16 cellular contexts compared by ENCODE assay signal in the genomic region with DNA sequence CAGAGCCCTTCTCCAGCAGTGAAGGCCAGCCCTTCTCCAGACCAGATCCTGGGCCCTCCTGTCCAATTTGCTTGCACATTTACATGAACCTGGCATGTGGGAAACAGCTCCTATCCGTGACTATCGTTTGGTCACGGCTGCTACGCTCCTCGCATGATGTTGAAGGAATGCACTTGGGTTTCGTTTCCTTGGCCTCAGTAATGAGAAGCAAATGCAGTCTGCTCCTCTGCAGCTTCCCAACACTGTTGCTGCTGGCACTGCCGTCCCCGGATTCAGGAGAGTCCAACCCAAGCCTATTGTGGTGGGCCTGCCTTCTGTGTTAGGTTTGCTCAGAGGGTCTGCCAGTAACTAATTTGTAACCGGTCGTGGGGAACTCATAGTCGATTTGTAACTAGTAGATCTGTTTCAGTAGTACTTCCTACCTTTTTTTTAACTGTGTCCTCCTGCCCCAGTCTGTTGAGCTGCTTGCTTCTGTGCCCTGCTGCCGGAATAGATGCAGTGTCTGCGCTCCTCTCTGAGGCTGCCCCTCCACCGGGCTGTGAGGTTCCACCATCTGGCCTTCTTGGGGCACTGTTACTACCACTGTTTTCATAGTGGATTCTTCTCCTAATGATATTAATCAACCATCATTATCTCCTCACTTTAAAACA. TPM values are rescaled to one million over a fixed set of nuclear protein-coding genes. Genes with fewer than 3 reads are reported as not detected.
DNase-seq lines count a peak whose midpoint lies in the region; ATAC-seq lines count a peak whose summit lies in the region.
"Had no signal": no experiment of that assay in that cellular context is flagged by ENCODE, and none has a peak within 500 bp of the region (broad histone marks: within the 10 kb centered on the region; RNA-seq: fewer than 3 reads in every experiment).

No MANE protein-coding gene starts in this region.

- H3K4me3 Mint-ChIP-seq in activated CD8-positive, alpha-beta memory T cell treated with anti-CD3 and anti-CD28 coated beads, Interleukin-2, amount 10 ng/mL, durations not matched to agents 7 days and 5 days, result no peak overlapping the region
- peak overlapping the region in 1 of 3 donors; percentile 0 for H3K4me3 Mint-ChIP-seq in T-cell
- no peak overlapping the region for H3K4me3 Mint-ChIP-seq in activated T-cell treated with anti-CD3 and anti-CD28 coated beads, Interleukin-2, amount 50 U/mL, for 4 hours

- no peak for ATAC-seq in activated CD8-positive, alpha-beta memory T cell treated with anti-CD3 and anti-CD28 coated beads, Interleukin-2, amount 10 ng/mL, durations not matched to agents 7 days and 5 days
- no peak for ATAC-seq in T-cell (replicated peaks in 1 of 4)
- no peak for ATAC-seq in activated T-cell treated with anti-CD3 and anti-CD28 coated beads, Interleukin-2, amount 50 U/mL, for 4 hours
- ATAC-seq: HepG2, left lobe of liver had no signal

- CTCF ChIA-PET in activated CD8-positive, alpha-beta memory T cell treated with anti-CD3 and anti-CD28 coated beads, Interleukin-2, amount 10 ng/mL, durations not matched to agents 7 days and 5 days (lab: Charles Lee), result interaction anchor here (1.5 kb wide), 1 partner anchor 18 kb away, joined by 3 read pairs; no protein-coding TSS in a partner anchor
- CTCF ChIA-PET in T-cell (lab: Charles Lee), result no interaction called here

- H3K4me1 Mint-ChIP-seq in activated CD8-positive, alpha-beta memory T cell treated with anti-CD3 and anti-CD28 coated beads, Interleukin-2, amount 10 ng/mL, durations not matched to agents 7 days and 5 days, result peaks cover 19% of the 10 kb centered on the region
- H3K4me1 Mint-ChIP-seq in T-cell, result peaks cover 9 to 43% (median 39%) of the 10 kb centered on the region in 3 donors
- H3K4me1 Mint-ChIP-seq in activated T-cell treated with anti-CD3 and anti-CD28 coated beads, Interleukin-2, amount 50 U/mL, for 4 hours (ENCODE audit: low read depth), result peaks cover 16% of the 10 kb centered on the region

- H3K27ac Mint-ChIP-seq in activated CD8-positive, alpha-beta memory T cell treated with anti-CD3 and anti-CD28 coated beads, Interleukin-2, amount 10 ng/mL, durations not matched to agents 7 days and 5 days, result no peak overlapping the region
- peak overlapping the region; percentile 33 to 75 for H3K27ac Mint-ChIP-seq in T-cell

- no peaks in the 10 kb centered on the region for H3K9me3 Mint-ChIP-seq in activated CD8-positive, alpha-beta memory T cell treated with anti-CD3 and anti-CD28 coated beads, Interleukin-2, amount 10 ng/mL, durations not matched to agents 7 days and 5 days (ENCODE audit: low read depth)
- H3K9me3 Mint-ChIP-seq in T-cell, result no peaks in the 10 kb centered on the region
- no peaks in the 10 kb centered on the region for H3K9me3 Mint-ChIP-seq in activated T-cell treated with anti-CD3 and anti-CD28 coated beads, Interleukin-2, amount 50 U/mL, for 4 hours

- no peaks in the 10 kb centered on the region for H3K36me3 Mint-ChIP-seq in activated CD8-positive, alpha-beta memory T cell treated with anti-CD3 and anti-CD28 coated beads, Interleukin-2, amount 10 ng/mL, durations not matched to agents 7 days and 5 days
- H3K36me3 Mint-ChIP-seq in T-cell, result peaks cover 5% of the 10 kb centered on the region
- peaks cover 2% of the 10 kb centered on the region for H3K36me3 Mint-ChIP-seq in activated T-cell treated with anti-CD3 and anti-CD28 coated beads, Interleukin-2, amount 50 U/mL, for 4 hours (ENCODE audit: insufficient read depth)

- H3K27me3 Mint-ChIP-seq in activated CD8-positive, alpha-beta memory T cell treated with anti-CD3 and anti-CD28 coated beads, Interleukin-2, amount 10 ng/mL, durations not matched to agents 7 days and 5 days, result no peaks in the 10 kb centered on the region
- no peaks in the 10 kb centered on the region for H3K27me3 Mint-ChIP-seq in T-cell
- no peaks in the 10 kb centered on the region for H3K27me3 Mint-ChIP-seq in activated T-cell treated with anti-CD3 and anti-CD28 coated beads, Interleukin-2, amount 50 U/mL, for 4 hours (ENCODE audit: low read depth)

- H3K27ac ChIP-seq in skin epidermis, result peak overlapping the region in 16 of 21 experiments; percentile 6 to 68 (median 36)
- H3K27ac ChIP-seq: suprapubic skin had no signal

- POLR2A ChIA-PET in T-cell (lab: Charles Lee), result no interaction called here

- peak; percentile 44 for DNase-seq in activated CD8-positive, alpha-beta memory T cell treated with anti-CD3 and anti-CD28 coated beads for 24 hours
- no peak for DNase-seq in activated CD8-positive, alpha-beta memory T cell treated with anti-CD3 and anti-CD28 coated beads, Interleukin-2, amount 10 ng/mL, durations not matched to agents 7 days and 5 days
- DNase-seq in T-cell (no peak), fibroblast of gingiva (ENCODE audit: low read depth) (peak; percentile 80), NCI-H1930 (lab: John Stamatoyannopoulos, UW) (no peak)
- no peak for DNase-seq in activated CD4-positive, alpha-beta T cell treated with anti-CD3 and anti-CD28 coated beads for 48 hours
- DNase-seq in activated T-cell treated with anti-CD3 and anti-CD28 coated beads, Interleukin-2, amount 50 U/mL, for 4 hours, result no peak
- DNase-seq: 8988T; activated T-cell treated with anti-CD3 and anti-CD28 coated beads, Interleukin-2, amount 50 U/mL, for 1 hour; amygdala; NCI-H69 had no signal

- H3K4me3 ChIP-seq in skin epidermis, result no peak overlapping the region
- H3K4me3 ChIP-seq: smooth muscle cell, suprapubic skin had no signal

RNA-seq across cellular contexts. Expression of a gene that starts 58.4 kb away (rescaled TPM):
- 1 to 10 TPM; 4.8 to 5.1 TPM for total RNA-seq in activated CD8-positive, alpha-beta memory T cell treated with anti-CD3 and anti-CD28 coated beads, Interleukin-2, amount 10 ng/mL, durations not matched to agents 7 days and 5 days
- total RNA-seq in T-cell, result 1 to 10 TPM; 4.4 to 7.7 (median 5.5) TPM
- 1 to 10 TPM; 2.3 to 3.6 (median 2.4) TPM for total RNA-seq in activated T-cell treated with anti-CD3 and anti-CD28 coated beads, Interleukin-2, amount 50 U/mL, for 4 hours

Comparison
In these comparisons a context has a peak if more than half of its experiments do, and no peak if none do; other contexts are left out.
1. DNase-seq: peak in activated CD8-positive, alpha-beta memory T cell treated with anti-CD3 and anti-CD28 coated beads for 24 hours (single experiment) and fibroblast of gingiva (single experiment); none in activated CD8-positive, alpha-beta memory T cell treated with anti-CD3 and anti-CD28 coated beads, Interleukin-2, amount 10 ng/mL, durations not matched to agents 7 days and 5 days (single experiment), T-cell (0 of 34), activated CD4-positive, alpha-beta T cell treated with anti-CD3 and anti-CD28 coated beads for 48 hours (single experiment), NCI-H1930 (0 of 2) and activated T-cell treated with anti-CD3 and anti-CD28 coated beads, Interleukin-2, amount 50 U/mL, for 4 hours (single experiment).